9 cellular contexts compared by ENCODE assay signal in genomic region chr15:69415381-69415780, GRCh38. TPM values are rescaled to one million over a fixed set of nuclear protein-coding genes. Genes with fewer than 3 reads are reported as not detected.
A peak's percentile ranks its signal among the peaks of the same experiment; 100 is the strongest.
DNase-seq lines count a peak whose midpoint lies in the region; ATAC-seq and TF ChIP-seq lines count a peak whose summit lies in the region.
"Had no signal": no experiment of that assay in that cellular context is flagged by ENCODE, and none has a peak within 500 bp of the region (broad histone marks: within the 10 kb centered on the region; RNA-seq: fewer than 3 reads in every experiment).

No MANE protein-coding gene starts in this region.

- peaks cover 33% of the 10 kb centered on the region for H3K36me3 Mint-ChIP-seq in stimulated activated naive CD8-positive, alpha-beta T cell treated with anti-CD3 and anti-CD28 coated beads, Interleukin-15, Interleukin-2, amounts not matched to agents 100 ng/mL and 50 ng/mL, for 24 hours (ENCODE audit: low read depth)
- H3K36me3 Mint-ChIP-seq in glutamatergic neuron (ENCODE audit: unreplicated experiment), result no peaks in the 10 kb centered on the region
- H3K36me3 Mint-ChIP-seq in stimulated activated naive B cell treated with anti-CD40 and anti-IgM and Interleukin-4, amounts not matched to agents 10 μg/mL and 1 μg/mL and 100 μg/mL, for 72 hours, result peaks cover 5 to 6% of the 10 kb centered on the region in 2 donors

- peaks cover 27% of the 10 kb centered on the region for H3K4me1 Mint-ChIP-seq in stimulated activated naive CD8-positive, alpha-beta T cell treated with anti-CD3 and anti-CD28 coated beads, Interleukin-15, Interleukin-2, amounts not matched to agents 100 ng/mL and 50 ng/mL, for 24 hours (ENCODE audit: low read depth)
- H3K4me1 Mint-ChIP-seq in glutamatergic neuron (ENCODE audit: low read depth, unreplicated experiment), result no peaks in the 10 kb centered on the region
- H3K4me1 Mint-ChIP-seq in stimulated activated naive B cell treated with anti-CD40 and anti-IgM and Interleukin-4, amounts not matched to agents 10 μg/mL and 1 μg/mL and 100 μg/mL, for 72 hours, result peaks cover 2 to 14% of the 10 kb centered on the region in 2 donors

- TF ChIP-seq CTCF in WI38 (IDR thresholded peaks at IDR 0.05; ENCODE audit: low read depth, low read length) (no peak), glutamatergic neuron (IDR thresholded peaks at IDR 0.05; ENCODE audit: partially characterized antibody, unreplicated experiment) (no peak)

- no peaks in the 10 kb centered on the region for H3K9me3 Mint-ChIP-seq in stimulated activated naive CD8-positive, alpha-beta T cell treated with anti-CD3 and anti-CD28 coated beads, Interleukin-15, Interleukin-2, amounts not matched to agents 100 ng/mL and 50 ng/mL, for 24 hours
- no peaks in the 10 kb centered on the region for H3K9me3 Mint-ChIP-seq in glutamatergic neuron (ENCODE audit: unreplicated experiment)
- no peaks in the 10 kb centered on the region for H3K9me3 Mint-ChIP-seq in stimulated activated naive B cell treated with anti-CD40 and anti-IgM and Interleukin-4, amounts not matched to agents 10 μg/mL and 1 μg/mL and 100 μg/mL, for 72 hours

- H3K27me3 Mint-ChIP-seq in stimulated activated naive CD8-positive, alpha-beta T cell treated with anti-CD3 and anti-CD28 coated beads, Interleukin-15, Interleukin-2, amounts not matched to agents 100 ng/mL and 50 ng/mL, for 24 hours, result peaks cover 12% of the 10 kb centered on the region
- no peaks in the 10 kb centered on the region for H3K27me3 Mint-ChIP-seq in glutamatergic neuron (ENCODE audit: unreplicated experiment)
- H3K27me3 Mint-ChIP-seq in stimulated activated naive B cell treated with anti-CD40 and anti-IgM and Interleukin-4, amounts not matched to agents 10 μg/mL and 1 μg/mL and 100 μg/mL, for 72 hours, result peaks cover 0 to 11% of the 10 kb centered on the region in 2 donors

- no peak for DNase-seq in stimulated activated naive CD8-positive, alpha-beta T cell treated with anti-CD3 and anti-CD28 coated beads, Interleukin-15, Interleukin-2, amounts not matched to agents 100 U/mL and 50 U/mL, for 24 hours
- DNase-seq in glutamatergic neuron (no peak), NCI-H524 treated with DMSO at 0.1 percent for 48 hours (lab: John Stamatoyannopoulos, UW) (no peak), SKM-1 treated with dmso at 0.1 percent for 144 hours (lab: John Stamatoyannopoulos, UW; ENCODE audit: unreplicated experiment) (no peak), NCI-H510A (lab: John Stamatoyannopoulos, UW) (no peak)
- DNase-seq in stimulated activated naive B cell treated with anti-CD40 and anti-IgM and Interleukin-4, amounts not matched to agents 10 μg/mL and 1 μg/mL and 100 μg/mL, for 72 hours, result no peak
- DNase-seq: DMS 273 treated with DMSO at 0.1 percent for 48 hours had no signal

- H3K4me3 ChIP-seq in WI38 (ENCODE audit: low read depth, low read length), result peak overlapping the region; percentile 85

- ATAC-seq in stimulated activated naive CD8-positive, alpha-beta T cell treated with anti-CD3 and anti-CD28 coated beads, Interleukin-15, Interleukin-2, amounts not matched to agents 100 U/mL and 50 U/mL, for 24 hours, result no peak
- ATAC-seq in stimulated activated naive B cell treated with anti-CD40 and anti-IgM and Interleukin-4, amounts not matched to agents 10 μg/mL and 1 μg/mL and 100 μg/mL, for 72 hours (replicated peaks), result no peak

- H3K27ac Mint-ChIP-seq in stimulated activated naive CD8-positive, alpha-beta T cell treated with anti-CD3 and anti-CD28 coated beads, Interleukin-15, Interleukin-2, amounts not matched to agents 100 ng/mL and 50 ng/mL, for 24 hours, result peak overlapping the region; percentile 17
- H3K27ac Mint-ChIP-seq in glutamatergic neuron (ENCODE audit: unreplicated experiment), result no peak overlapping the region
- no peak overlapping the region for H3K27ac Mint-ChIP-seq in stimulated activated naive B cell treated with anti-CD40 and anti-IgM and Interleukin-4, amounts not matched to agents 10 μg/mL and 1 μg/mL and 100 μg/mL, for 72 hours

- peak overlapping the region; percentile 91 for H3K4me3 Mint-ChIP-seq in stimulated activated naive CD8-positive, alpha-beta T cell treated with anti-CD3 and anti-CD28 coated beads, Interleukin-15, Interleukin-2, amounts not matched to agents 100 ng/mL and 50 ng/mL, for 24 hours
- peak overlapping the region; percentile 62 for H3K4me3 Mint-ChIP-seq in glutamatergic neuron (ENCODE audit: unreplicated experiment)
- H3K4me3 Mint-ChIP-seq in stimulated activated naive B cell treated with anti-CD40 and anti-IgM and Interleukin-4, amounts not matched to agents 10 μg/mL and 1 μg/mL and 100 μg/mL, for 72 hours, result no peak overlapping the region

RNA-seq across cellular contexts. Expression of gene KIF23, which starts 1.2 kb away (rescaled TPM):
- total RNA-seq in glutamatergic neuron (ENCODE audit: unreplicated experiment), result 5.2 TPM

RNA-seq across cellular contexts. Expression of gene RPLP1, which starts 37.2 kb away (rescaled TPM):
- total RNA-seq in glutamatergic neuron (ENCODE audit: unreplicated experiment), result 572 TPM

Comparison
In these comparisons a context has a peak if more than half of its experiments do, and no peak if none do; other contexts are left out.
1. H3K4me3 Mint-ChIP-seq: peak in stimulated activated naive CD8-positive, alpha-beta T cell treated with anti-CD3 and anti-CD28 coated beads, Interleukin-15, Interleukin-2, amounts not matched to agents 100 ng/mL and 50 ng/mL, for 24 hours (single experiment) and glutamatergic neuron (single experiment); none in stimulated activated naive B cell treated with anti-CD40 and anti-IgM and Interleukin-4, amounts not matched to agents 10 μg/mL and 1 μg/mL and 100 μg/mL, for 72 hours (0 of 2).